In genomic region chr20:62473717-62474584, GRCh38 we compare ENCODE assay signal across 18 cellular contexts. TPM values are rescaled to one million over a fixed set of nuclear protein-coding genes. Genes with fewer than 3 reads are reported as not detected.
DNase-seq lines count a peak whose midpoint lies in the region; ATAC-seq and TF ChIP-seq lines count a peak whose summit lies in the region.
"Had no signal": no experiment of that assay in that cellular context is flagged by ENCODE, and none has a peak within 500 bp of the region (broad histone marks: within the 10 kb centered on the region; RNA-seq: fewer than 3 reads in every experiment).

No MANE protein-coding gene starts in this region.

- H3K4me1 ChIP-seq in left ventricle myocardium inferior (peaks cover 26% of the 10 kb centered on the region), mucosa of stomach (ENCODE audit: control insufficient read depth, insufficient read depth, low read length) (peaks cover 10% of the 10 kb centered on the region), upper lobe of right lung (peaks cover 8% of the 10 kb centered on the region)

- H3K4me3 ChIP-seq in left ventricle myocardium inferior (peak overlapping the region; percentile 63), mucosa of stomach (ENCODE audit: low read length) (no peak overlapping the region), upper lobe of right lung (peak overlapping the region; percentile 46)

- H3K27ac ChIP-seq in left ventricle myocardium inferior (replicated peaks) (no peak overlapping the region), upper lobe of right lung (no peak overlapping the region)
- H3K27ac ChIP-seq: ovary had no signal

- intact Hi-C loops in left ventricle myocardium inferior (cut with micrococcal nuclease) (no loop called here), left ventricle myocardium superior (cut with micrococcal nuclease) (no loop called here), upper lobe of right lung (cut with DNase I) (no loop called here)

- H3K36me3 ChIP-seq in left ventricle myocardium inferior = no peaks in the 10 kb centered on the region
- H3K36me3 ChIP-seq in mucosa of stomach (ENCODE audit: control insufficient read depth, insufficient read depth, low read length) = no peaks in the 10 kb centered on the region
- H3K36me3 ChIP-seq in upper lobe of right lung = no peaks in the 10 kb centered on the region
- H3K36me3 ChIP-seq: ovary, upper lobe of left lung had no signal

- peaks cover 92% of the 10 kb centered on the region for H3K27me3 ChIP-seq in left ventricle myocardium inferior (ENCODE audit: low read depth)
- H3K27me3 ChIP-seq in mucosa of stomach (ENCODE audit: control insufficient read depth, insufficient read depth, low read length) = peaks cover 58% of the 10 kb centered on the region
- H3K27me3 ChIP-seq in upper lobe of right lung = peaks cover 65% of the 10 kb centered on the region

- no peaks in the 10 kb centered on the region for H3K9me3 ChIP-seq in left ventricle myocardium inferior (replicated peaks)
- no peaks in the 10 kb centered on the region for H3K9me3 ChIP-seq in mucosa of stomach (ENCODE audit: control insufficient read depth, low read length)
- H3K9me3 ChIP-seq in upper lobe of right lung = no peaks in the 10 kb centered on the region
- H3K9me3 ChIP-seq: ovary, upper lobe of left lung had no signal

- peak overlapping the region; percentile 41 for H3K9ac ChIP-seq in mucosa of stomach (ENCODE audit: low read length)

- no peak for DNase-seq in left ventricle myocardium inferior
- no peak for DNase-seq in left ventricle myocardium superior
- peak; percentile 42 to 62 for DNase-seq in erythroblast (lab: John Stamatoyannopoulos, UW)
- no peak for DNase-seq in upper lobe of right lung
- no peak for DNase-seq in NCI-H2171 (lab: John Stamatoyannopoulos, UW)
- DNase-seq: activated CD8-positive, alpha-beta memory T cell treated with anti-CD3 and anti-CD28 coated beads for 24 hours; CD4-positive, CD25-positive, alpha-beta regulatory T cell; foreskin fibroblast; NCI-H1417; ovary had no signal

- no peak for TF ChIP-seq POLR2A in erythroblast (IDR thresholded peaks at IDR 0.05; ENCODE audit: low read length)

- TF ChIP-seq CTCF in left ventricle myocardium inferior (IDR thresholded peaks at IDR 0.05; ENCODE audit: borderline replicate concordance) (no peak), upper lobe of right lung (IDR thresholded peaks at IDR 0.05) (no peak)

- ATAC-seq in left ventricle myocardium superior (no peak), upper lobe of right lung (no peak), GM18870 (IDR thresholded peaks at IDR 0.05; ENCODE audit: unreplicated experiment) (no peak), HG02571 (IDR thresholded peaks at IDR 0.05; ENCODE audit: unreplicated experiment) (no peak)
- ATAC-seq: activated T-helper 17 cell treated with anti-CD3 and anti-CD28 coated beads, Interleukin-2, amount 50 U/mL, for 72 hours had no signal

RNA-seq across cellular contexts. Expression of gene GATA5, which starts 1.8 kb away (rescaled TPM):
- total RNA-seq in left ventricle myocardium inferior = 0.69 TPM
- total RNA-seq in left ventricle myocardium superior = 18.1 TPM
- total RNA-seq in upper lobe of right lung = 2.5 TPM
- total RNA-seq: activated T-helper 17 cell treated with anti-CD3 and anti-CD28 coated beads, Interleukin-2, amount 50 U/mL, for 72 hours; CD4-positive, CD25-positive, alpha-beta regulatory T cell; cerebellum; LHCN-M2; RPMI7951 had no signal

RNA-seq across cellular contexts. Expression of gene RBBP8NL, which starts 46.6 kb away (rescaled TPM):
- total RNA-seq in left ventricle myocardium inferior (not detected), left ventricle myocardium superior (not detected), upper lobe of right lung (0.64 TPM)
- total RNA-seq: activated T-helper 17 cell treated with anti-CD3 and anti-CD28 coated beads, Interleukin-2, amount 50 U/mL, for 72 hours; CD4-positive, CD25-positive, alpha-beta regulatory T cell; cerebellum; LHCN-M2; RPMI7951 had no signal

Comparison
In these comparisons a context has a peak if more than half of its experiments do, and no peak if none do; other contexts are left out.
1. DNase-seq: peak in erythroblast (2 of 2); none in left ventricle myocardium inferior (single experiment), left ventricle myocardium superior (single experiment), upper lobe of right lung (single experiment) and NCI-H2171 (single experiment).